20 cellular contexts compared by ENCODE assay signal in the genomic region with DNA sequence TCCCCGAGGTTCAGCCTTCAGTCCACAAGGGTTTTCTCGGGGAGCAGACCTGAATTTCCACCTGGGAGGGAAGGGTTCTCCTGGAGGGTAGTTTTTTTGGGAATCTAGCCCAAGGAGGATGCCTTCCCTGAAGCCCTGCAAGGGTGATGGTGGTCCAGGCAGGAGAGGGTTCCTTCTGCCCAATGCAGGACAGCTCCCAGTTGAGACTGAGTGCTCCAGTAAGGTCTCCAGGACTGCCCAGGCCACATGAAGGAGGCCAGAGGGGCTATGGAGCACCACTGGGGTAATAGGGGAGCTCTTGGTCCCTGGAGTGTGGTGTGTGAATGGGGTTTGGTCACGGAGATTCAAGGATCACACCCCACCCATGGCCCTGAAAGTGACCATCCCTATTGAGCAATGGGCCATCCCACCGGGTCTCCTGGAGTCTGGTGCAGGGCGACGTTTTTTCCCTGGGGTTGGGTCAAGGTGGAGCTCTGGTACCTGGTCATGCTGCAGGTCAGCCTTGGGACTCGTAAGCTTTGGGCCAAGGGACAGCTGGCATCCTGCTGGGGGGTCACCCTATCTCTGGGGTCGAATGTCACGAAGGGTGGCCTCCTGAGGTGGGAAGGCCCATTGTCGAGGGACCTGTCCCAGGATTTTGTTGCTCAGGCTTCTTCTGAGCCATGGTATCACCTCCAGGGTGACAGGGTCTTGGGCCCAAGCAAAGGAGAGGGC.
DNase-seq lines count a peak whose midpoint lies in the region; ATAC-seq and TF ChIP-seq lines count a peak whose summit lies in the region.
"Had no signal": no experiment of that assay in that cellular context is flagged by ENCODE, and none has a peak within 500 bp of the region (broad histone marks: within the 10 kb centered on the region; RNA-seq: fewer than 3 reads in every experiment).

No MANE protein-coding gene starts in this region.

- ATAC-seq in activated CD4-positive, CD25-positive, alpha-beta regulatory T cell treated with anti-CD3 and anti-CD28 coated beads, Interleukin-2, amount 50 U/mL, for 24 hours = no peak
- no peak for ATAC-seq in psoas muscle
- ATAC-seq: CD8-positive, alpha-beta T cell had no signal

- intact Hi-C loops in adrenal gland (cut with DNase I) = no loop called here
- intact Hi-C loops in psoas muscle (cut with DNase I) = no loop called here

- no peak overlapping the region for H3K27ac ChIP-seq in adrenal gland
- no peak overlapping the region for H3K27ac ChIP-seq in right atrium auricular region
- no peak overlapping the region for H3K27ac ChIP-seq in psoas muscle
- H3K27ac ChIP-seq: 22Rv1, cardiac muscle cell, parathyroid adenoma had no signal

- H3K4me3 ChIP-seq in adrenal gland (no peak overlapping the region), right atrium auricular region (no peak overlapping the region), psoas muscle (no peak overlapping the region)
- H3K4me3 ChIP-seq: cardiac muscle cell had no signal

- H3K36me3 ChIP-seq in adrenal gland (replicated peaks in 1 of 2) (no peaks in the 10 kb centered on the region), right atrium auricular region (no peaks in the 10 kb centered on the region), psoas muscle (ENCODE audit: insufficient read depth in 1 of 2, low read depth in 1 of 2) (no peaks in the 10 kb centered on the region)
- H3K36me3 ChIP-seq: cardiac muscle cell had no signal

- 70 to 85% (median 77%) methylated on average over 1 to 10 of the region's 10 CpGs for WGBS in adrenal gland, 4 donors
- WGBS in psoas muscle, 3 donors = 63 to 71% (median 69%) methylated on average over 10 of the region's 10 CpGs

- TF ChIP-seq CTCF in adrenal gland (IDR thresholded peaks at IDR 0.05) (no peak), right atrium auricular region (IDR thresholded peaks at IDR 0.05) (no peak), psoas muscle (IDR thresholded peaks at IDR 0.05) (no peak)

- H3K4me1 ChIP-seq in adrenal gland (replicated peaks in 1 of 2) = no peaks in the 10 kb centered on the region
- no peaks in the 10 kb centered on the region for H3K4me1 ChIP-seq in right atrium auricular region
- no peaks in the 10 kb centered on the region for H3K4me1 ChIP-seq in psoas muscle
- H3K4me1 ChIP-seq: parathyroid adenoma had no signal

- H3K9me3 ChIP-seq in adrenal gland (replicated peaks in 1 of 3) (no peaks in the 10 kb centered on the region), right atrium auricular region (no peaks in the 10 kb centered on the region), psoas muscle (no peaks in the 10 kb centered on the region)

- TF ChIP-seq POLR2A in adrenal gland (IDR thresholded peaks at IDR 0.05) = no peak

- H3K27me3 ChIP-seq in adrenal gland (no peaks in the 10 kb centered on the region), right atrium auricular region (no peaks in the 10 kb centered on the region), psoas muscle (ENCODE audit: insufficient read depth in 3 of 3, low read length in 2 of 3) (no peaks in the 10 kb centered on the region)
- H3K27me3 ChIP-seq: cardiac muscle cell had no signal

- peak; percentile 12 for DNase-seq in activated CD4-positive, CD25-positive, alpha-beta regulatory T cell treated with anti-CD3 and anti-CD28 coated beads, Interleukin-2, amount 50 U/mL, for 72 hours
- peak in 5 of 7 donors; percentile 4 to 37 (median 5) for DNase-seq in adrenal gland
- peak; percentile 32 for DNase-seq in right atrium auricular region (ENCODE audit: low spot score)
- peak; percentile 3 to 32 for DNase-seq in psoas muscle
- no peak for DNase-seq in midbrain (lab: John Stamatoyannopoulos, UW)
- no peak for DNase-seq in 8988T
- DNase-seq in NCI-H2171 treated with DMSO at 0.1 percent for 48 hours (lab: John Stamatoyannopoulos, UW) = no peak
- DNase-seq: activated CD4-positive, alpha-beta T cell treated with anti-CD3 and anti-CD28 coated beads, Interleukin-2, amount 50 U/mL, for 1 hour; activated naive CD4-positive, alpha-beta T cell treated with Interleukin-2 at 50 U/mL for 16 hours; DMS 273 treated with DMSO at 0.1 percent for 48 hours; HCEC 1CT; NCI-H1105; NCI-H2029; NCI-H2227 treated with DMSO at 0.1 percent for 48 hours; trophoblast cell had no signal

Comparison
In these comparisons a context has a peak if more than half of its experiments do, and no peak if none do; other contexts are left out.
1. DNase-seq: peak in activated CD4-positive, CD25-positive, alpha-beta regulatory T cell treated with anti-CD3 and anti-CD28 coated beads, Interleukin-2, amount 50 U/mL, for 72 hours (single experiment), adrenal gland (5 of 7), right atrium auricular region (single experiment) and psoas muscle (2 of 2); none in midbrain (single experiment), 8988T (single experiment) and NCI-H2171 treated with DMSO at 0.1 percent for 48 hours (single experiment).